Comparison of ENCODE assay signal across 13 cellular contexts in genomic region chr10:21363087-21363752, GRCh38.
DNase-seq lines count a peak whose midpoint lies in the region; ATAC-seq, FAIRE-seq and TF ChIP-seq lines count a peak whose summit lies in the region.
"Had no signal": no experiment of that assay in that cellular context is flagged by ENCODE, and none has a peak within 500 bp of the region (broad histone marks: within the 10 kb centered on the region; RNA-seq: fewer than 3 reads in every experiment).

No MANE protein-coding gene starts in this region.

- no peak overlapping the region for H2AFZ ChIP-seq in astrocyte (ENCODE audit: low read depth, low read length)
- peak overlapping the region; percentile 27 for H2AFZ ChIP-seq in keratinocyte (ENCODE audit: control insufficient read depth, low read length)

- H3K4me1 ChIP-seq in HUES64 (ENCODE audit: insufficient read depth, low read length) (peaks cover 28% of the 10 kb centered on the region), astrocyte (ENCODE audit: insufficient read depth, low read length) (peaks cover 24% of the 10 kb centered on the region), keratinocyte (ENCODE audit: control insufficient read depth, extremely low read depth, insufficient read depth, low read length) (peaks cover 40% of the 10 kb centered on the region), small intestine (ENCODE audit: control insufficient read depth in 2 of 2, insufficient read depth in 1 of 2, low read depth in 1 of 2, low read length in 1 of 2) (peaks cover 0 to 3% of the 10 kb centered on the region in 2 donors)

- no peak overlapping the region for H3K4me3 Mint-ChIP-seq in astrocyte (ENCODE audit: unreplicated experiment)
- no peak overlapping the region for H3K4me3 Mint-ChIP-seq in activated T-cell treated with anti-CD3 and anti-CD28 coated beads, Interleukin-2, amount 50 U/mL, for 4 hours
- H3K4me3 Mint-ChIP-seq: CD8-positive, alpha-beta T cell had no signal

- no peak for TF ChIP-seq CTCF in astrocyte (IDR thresholded peaks at IDR 0.05; ENCODE audit: insufficient read depth, low read depth, low read length)
- no peak for TF ChIP-seq CTCF in keratinocyte (optimal IDR thresholded peaks at IDR 0.05 in 1 of 3, IDR thresholded peaks at IDR 0.05 in 1 of 3, conservative IDR thresholded peaks at IDR 0.05 in 1 of 3; ENCODE audit: extremely low read depth in 1 of 3, insufficient read depth in 2 of 3, low read length in 3 of 3)

- no peaks in the 10 kb centered on the region for H3K9me1 ChIP-seq in keratinocyte (ENCODE audit: control insufficient read depth, extremely low read depth, insufficient read depth, low read length)

- H3K4me3 ChIP-seq in HUES64 (ENCODE audit: low read length) (no peak overlapping the region), astrocyte (ENCODE audit: insufficient read depth, low read depth, low read length) (no peak overlapping the region), keratinocyte (ENCODE audit: control insufficient read depth in 2 of 3, extremely low read depth in 1 of 3, insufficient read depth in 2 of 3, low read depth in 1 of 3, low read length in 3 of 3) (peak overlapping the region in 1 of 3 experiments; percentile 2), small intestine (ENCODE audit: low read depth in 1 of 2, low read length in 2 of 2) (no peak overlapping the region)
- H3K4me3 ChIP-seq: sigmoid colon had no signal

- FAIRE-seq in astrocyte (lab: Jason Lieb, UNC), result peak; percentile 37
- no peak for FAIRE-seq in keratinocyte (lab: Jason Lieb, UNC)
- FAIRE-seq in small intestine (lab: Jason Lieb, UNC), result no peak
- FAIRE-seq: H54 had no signal

- peaks cover 2% of the 10 kb centered on the region for H3K36me3 Mint-ChIP-seq in astrocyte (ENCODE audit: low read depth, unreplicated experiment)
- no peaks in the 10 kb centered on the region for H3K36me3 Mint-ChIP-seq in activated T-cell treated with anti-CD3 and anti-CD28 coated beads, Interleukin-2, amount 50 U/mL, for 4 hours (ENCODE audit: insufficient read depth)
- H3K36me3 Mint-ChIP-seq: CD8-positive, alpha-beta T cell had no signal

- H3K9me3 ChIP-seq in HUES64 (ENCODE audit: insufficient read depth, low read depth, low read length) (no peaks in the 10 kb centered on the region), astrocyte (ENCODE audit: insufficient read depth, low read depth, low read length) (no peaks in the 10 kb centered on the region), keratinocyte (ENCODE audit: control insufficient read depth, low read depth, low read length) (no peaks in the 10 kb centered on the region), small intestine (ENCODE audit: control insufficient read depth, low read depth) (no peaks in the 10 kb centered on the region)
- H3K9me3 ChIP-seq: sigmoid colon had no signal

- peak overlapping the region; percentile 98 for H3K27ac Mint-ChIP-seq in astrocyte (ENCODE audit: unreplicated experiment)
- H3K27ac Mint-ChIP-seq: CD8-positive, alpha-beta T cell had no signal

- H3K36me3 ChIP-seq in HUES64 (ENCODE audit: insufficient read depth, low read length), result no peaks in the 10 kb centered on the region
- H3K36me3 ChIP-seq in astrocyte (ENCODE audit: insufficient read depth, low read length), result no peaks in the 10 kb centered on the region
- H3K36me3 ChIP-seq in keratinocyte (ENCODE audit: control insufficient read depth in 2 of 2, extremely low read depth in 1 of 2, insufficient read depth in 2 of 2, low read length in 2 of 2), result no peaks in the 10 kb centered on the region
- H3K36me3 ChIP-seq in small intestine (ENCODE audit: control insufficient read depth in 2 of 2, insufficient read depth in 2 of 2, low read length in 2 of 2), result no peaks in the 10 kb centered on the region
- H3K36me3 ChIP-seq: sigmoid colon had no signal

- H4K20me1 ChIP-seq in astrocyte (ENCODE audit: insufficient read depth, low read length), result no peaks in the 10 kb centered on the region
- no peaks in the 10 kb centered on the region for H4K20me1 ChIP-seq in keratinocyte (ENCODE audit: control insufficient read depth, extremely low read depth, insufficient read depth, low read length)

- no peaks in the 10 kb centered on the region for H3K27me3 Mint-ChIP-seq in astrocyte (ENCODE audit: low read depth, unreplicated experiment)
- H3K27me3 Mint-ChIP-seq in activated T-cell treated with anti-CD3 and anti-CD28 coated beads, Interleukin-2, amount 50 U/mL, for 4 hours (ENCODE audit: low read depth), result no peaks in the 10 kb centered on the region

- no peak for DNase-seq in astrocyte (ENCODE audit: low read depth)
- no peak for DNase-seq in keratinocyte (ENCODE audit: low read depth, low spot score)
- peak; percentile 19 for DNase-seq in small intestine
- DNase-seq in activated CD4-positive, alpha-beta T cell treated with anti-CD3 and anti-CD28 coated beads, Interleukin-2, amount 50 U/mL, for 1 hour, result no peak
- DNase-seq in activated T-cell treated with anti-CD3 and anti-CD28 coated beads, Interleukin-2, amount 50 U/mL, for 4 hours, result no peak
- no peak for DNase-seq in hepatic stellate cell (ENCODE audit: low spot score)
- DNase-seq: activated effector memory CD4-positive, alpha-beta T cell treated with anti-CD3 and anti-CD28 coated beads, Interleukin-2, amount 50 U/mL, for 16 hours; CD8-positive, alpha-beta T cell; sigmoid colon; T-helper 2 cell had no signal

- 81% methylated on average over 4 of the region's 6 CpGs for WGBS in HUES64
- WGBS in small intestine, 3 donors, result 43 to 50% (median 48%) methylated on average over 6 of the region's 6 CpGs

- H3K27me3 ChIP-seq in HUES64 (ENCODE audit: insufficient read depth, low read length) (no peaks in the 10 kb centered on the region), astrocyte (ENCODE audit: insufficient read depth, low read length) (no peaks in the 10 kb centered on the region), keratinocyte (ENCODE audit: control insufficient read depth, extremely low read depth, insufficient read depth, low read length) (no peaks in the 10 kb centered on the region), small intestine (ENCODE audit: control insufficient read depth in 2 of 2, insufficient read depth in 2 of 2, low read length in 2 of 2) (no peaks in the 10 kb centered on the region)
- H3K27me3 ChIP-seq: sigmoid colon had no signal

- H3K9ac ChIP-seq in HUES64 (ENCODE audit: low read depth, low read length) (peak overlapping the region; percentile 50; the same call in 1 of the 2 replicates), astrocyte (ENCODE audit: low read length) (peak overlapping the region; percentile 57), keratinocyte (ENCODE audit: control insufficient read depth, extremely low read depth, insufficient read depth, low read length) (peak overlapping the region; percentile 61)

- ATAC-seq in activated T-cell treated with anti-CD3 and anti-CD28 coated beads, Interleukin-2, amount 50 U/mL, for 4 hours, result no peak
- ATAC-seq in HG02840 (IDR thresholded peaks at IDR 0.05; ENCODE audit: low FRiP score, unreplicated experiment), result no peak
- ATAC-seq: CD8-positive, alpha-beta T cell had no signal

- H3K9me3 Mint-ChIP-seq in astrocyte (ENCODE audit: unreplicated experiment), result peaks cover 2% of the 10 kb centered on the region
- H3K9me3 Mint-ChIP-seq in activated T-cell treated with anti-CD3 and anti-CD28 coated beads, Interleukin-2, amount 50 U/mL, for 4 hours, result no peaks in the 10 kb centered on the region
- H3K9me3 Mint-ChIP-seq: CD8-positive, alpha-beta T cell had no signal

- H3K79me2 ChIP-seq in astrocyte (ENCODE audit: insufficient read depth, low read length) (no peaks in the 10 kb centered on the region), keratinocyte (ENCODE audit: control insufficient read depth, insufficient read depth, low read length) (no peaks in the 10 kb centered on the region)

- peak overlapping the region; percentile 84 for H3K27ac ChIP-seq in HUES64 (ENCODE audit: low read depth, low read length)
- H3K27ac ChIP-seq in astrocyte (ENCODE audit: low read depth, low read length), result peak overlapping the region; percentile 90
- peak overlapping the region; percentile 93 for H3K27ac ChIP-seq in keratinocyte (ENCODE audit: control insufficient read depth, insufficient read depth, low read length)
- peak overlapping the region in 1 of 2 donors; percentile 27 for H3K27ac ChIP-seq in small intestine (ENCODE audit: low read depth in 1 of 2, low read length in 1 of 2)

- H3K4me2 ChIP-seq in astrocyte (ENCODE audit: low read length) (peak overlapping the region; percentile 69), keratinocyte (ENCODE audit: control insufficient read depth, extremely low read depth, insufficient read depth, low read depth, low read length) (peak overlapping the region; percentile 92)

- dilution Hi-C loops in keratinocyte (cut with MboI; ENCODE audit: extremely low pct_ligation_motif_present, low sequenced_read_pairs), result no loop called here

- peaks cover 30% of the 10 kb centered on the region for H3K4me1 Mint-ChIP-seq in astrocyte (ENCODE audit: low read depth, unreplicated experiment)
- no peaks in the 10 kb centered on the region for H3K4me1 Mint-ChIP-seq in activated T-cell treated with anti-CD3 and anti-CD28 coated beads, Interleukin-2, amount 50 U/mL, for 4 hours (ENCODE audit: low read depth)
